ENCODE assay signal across 21 cellular contexts in the genomic region with DNA sequence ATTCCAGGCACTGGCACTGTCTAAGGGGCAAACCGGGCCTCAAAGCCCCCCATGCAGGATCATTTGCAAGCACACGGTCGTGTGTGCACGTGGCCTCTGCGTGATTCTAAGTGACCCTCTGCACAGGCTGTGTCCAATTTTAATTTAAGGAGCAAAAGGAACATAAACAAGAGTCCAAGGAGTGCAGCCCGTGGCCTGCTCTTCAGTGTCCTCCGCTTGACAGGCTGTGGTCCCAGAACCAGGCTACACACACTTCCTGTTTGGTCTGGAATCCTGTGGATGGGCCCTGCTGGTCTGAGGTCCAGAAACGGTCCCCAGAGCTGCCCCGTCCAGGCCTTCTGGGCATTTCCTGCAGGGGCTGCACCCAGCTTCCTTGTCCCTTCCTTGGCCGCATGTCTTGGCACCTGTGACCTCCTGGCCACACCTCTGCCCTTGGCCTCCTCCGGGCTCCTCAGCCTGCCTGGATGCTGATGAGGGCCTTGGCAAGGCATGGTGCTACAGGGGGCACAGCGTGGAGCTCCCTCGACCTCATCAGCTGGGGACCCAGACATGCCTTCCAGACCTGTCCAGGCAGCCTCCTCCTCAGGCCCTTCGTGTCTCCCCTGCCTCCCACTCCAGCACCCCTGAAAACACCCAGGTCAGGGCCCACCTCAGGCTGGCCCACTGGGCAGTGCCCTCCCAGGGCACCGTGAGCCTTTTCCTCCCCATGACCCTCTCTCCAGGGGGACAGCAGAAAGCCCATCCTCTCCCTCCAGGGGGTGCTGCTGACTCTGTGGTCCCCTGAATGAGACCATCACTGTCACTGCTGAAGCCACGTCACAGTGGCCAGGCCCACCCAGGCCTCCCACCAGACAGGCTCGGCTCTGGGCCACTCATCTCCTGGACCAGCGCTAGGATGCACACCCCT.
DNase-seq lines count a peak whose midpoint lies in the region; ATAC-seq and TF ChIP-seq lines count a peak whose summit lies in the region.
"Had no signal": no experiment of that assay in that cellular context is flagged by ENCODE, and none has a peak within 500 bp of the region (broad histone marks: within the 10 kb centered on the region; RNA-seq: fewer than 3 reads in every experiment).

No MANE protein-coding gene starts in this region.

- ATAC-seq in activated CD8-positive, alpha-beta T cell treated with anti-CD3 and anti-CD28 coated beads, Interleukin-2, amount 10 ng/mL, durations not matched to agents 7 days and 5 days = no peak
- no peak for ATAC-seq in activated CD8-positive, alpha-beta T cell treated with anti-CD3 and anti-CD28 coated beads for 36 hours
- ATAC-seq: left colon had no signal

- H3K27me3 ChIP-seq in endodermal cell (ENCODE audit: control insufficient read depth, insufficient read depth, low read length, poor library complexity, severe bottlenecking) (no peaks in the 10 kb centered on the region), esophagus squamous epithelium (peaks cover 0 to 13% (median 0%) of the 10 kb centered on the region in 4 donors)
- H3K27me3 ChIP-seq: ascending aorta had no signal

- H3K27me3 Mint-ChIP-seq in activated CD8-positive, alpha-beta T cell treated with anti-CD3 and anti-CD28 coated beads, Interleukin-2, amount 10 ng/mL, durations not matched to agents 7 days and 5 days (ENCODE audit: low read depth) = no peaks in the 10 kb centered on the region
- H3K27me3 Mint-ChIP-seq in activated CD8-positive, alpha-beta T cell treated with anti-CD3 and anti-CD28 coated beads for 36 hours = peaks cover 4% of the 10 kb centered on the region
- H3K27me3 Mint-ChIP-seq in endodermal cell (ENCODE audit: insufficient read depth) = peaks cover 2% of the 10 kb centered on the region
- peaks cover 9% of the 10 kb centered on the region for H3K27me3 Mint-ChIP-seq in progenitor cell of endocrine pancreas
- H3K27me3 Mint-ChIP-seq in mesothelial cell of epicardium (ENCODE audit: low read depth) = peaks cover 12% of the 10 kb centered on the region
- H3K27me3 Mint-ChIP-seq: activated CD4-positive, alpha-beta T cell treated with anti-CD3 and anti-CD28 coated beads, Interleukin-2, amount 10 ng/mL, durations not matched to agents 7 days and 5 days had no signal

- no peak for TF ChIP-seq POLR2A in esophagus squamous epithelium (IDR thresholded peaks at IDR 0.05)

- intact Hi-C loops in activated CD8-positive, alpha-beta T cell treated with anti-CD3 and anti-CD28 coated beads for 36 hours (cut with micrococcal nuclease) = no loop called here
- intact Hi-C loops in esophagus squamous epithelium (cut with DNase I) = no loop called here

- H3K4me1 ChIP-seq in endodermal cell (ENCODE audit: control insufficient read depth, insufficient read depth, low read length) = no peaks in the 10 kb centered on the region
- no peaks in the 10 kb centered on the region for H3K4me1 ChIP-seq in esophagus squamous epithelium
- H3K4me1 ChIP-seq: ascending aorta had no signal

- H3K9me3 ChIP-seq in endodermal cell (ENCODE audit: control insufficient read depth, low read length) (no peaks in the 10 kb centered on the region), esophagus squamous epithelium (no peaks in the 10 kb centered on the region)
- H3K9me3 ChIP-seq: ascending aorta had no signal

- no peak overlapping the region for H3K4me3 ChIP-seq in endodermal cell (ENCODE audit: low read length)
- H3K4me3 ChIP-seq in esophagus squamous epithelium = no peak overlapping the region
- H3K4me3 ChIP-seq: ascending aorta had no signal

- CTCF ChIA-PET in activated CD8-positive, alpha-beta T cell treated with anti-CD3 and anti-CD28 coated beads, Interleukin-2, amount 10 ng/mL, durations not matched to agents 7 days and 5 days (lab: Charles Lee) = no interaction called here
- CTCF ChIA-PET in activated CD8-positive, alpha-beta T cell treated with anti-CD3 and anti-CD28 coated beads for 36 hours (lab: Charles Lee) = no interaction called here

- peak; percentile 15 for DNase-seq in activated CD8-positive, alpha-beta T cell treated with anti-CD3 and anti-CD28 coated beads, Interleukin-2, amount 10 ng/mL, durations not matched to agents 7 days and 5 days
- no peak for DNase-seq in activated CD8-positive, alpha-beta T cell treated with anti-CD3 and anti-CD28 coated beads for 36 hours
- DNase-seq in GM03348 (ENCODE audit: low spot score) (peak; percentile 33), endodermal cell (no peak), progenitor cell of endocrine pancreas (ENCODE audit: low spot score, unreplicated experiment) (peak; percentile 6), esophagus squamous epithelium (lab: John Stamatoyannopoulos, UW) (no peak), mesothelial cell of epicardium (ENCODE audit: low spot score in 2 of 2, unreplicated experiment in 2 of 2) (no peak)
- no peak for DNase-seq in stimulated activated CD4-positive, alpha-beta T cell treated with anti-CD3 and anti-CD28 coated beads, Interleukin-2, amount 100 ng/mL, for 24 hours
- DNase-seq: activated CD4-positive, alpha-beta T cell treated with anti-CD3 and anti-CD28 coated beads, Interleukin-2, amount 10 ng/mL, durations not matched to agents 7 days and 5 days; activated T-cell treated with anti-CD3 and anti-CD28 coated beads, Interleukin-2, amount 50 U/mL, for 24 hours; CD4-positive, alpha-beta memory T cell; DMS53; effector memory CD4-positive, alpha-beta T cell; left colon; MV-4-11; NCI-H1694 treated with DMSO at 0.1 percent for 48 hours; NCI-H69; SHP77; T-helper 1 cell had no signal

- H3K27ac ChIP-seq in endodermal cell (ENCODE audit: low read depth, low read length) (no peak overlapping the region), esophagus squamous epithelium (no peak overlapping the region)
- H3K27ac ChIP-seq: ascending aorta had no signal

- no peaks in the 10 kb centered on the region for H3K36me3 Mint-ChIP-seq in activated CD8-positive, alpha-beta T cell treated with anti-CD3 and anti-CD28 coated beads, Interleukin-2, amount 10 ng/mL, durations not matched to agents 7 days and 5 days (ENCODE audit: low read depth)
- no peaks in the 10 kb centered on the region for H3K36me3 Mint-ChIP-seq in activated CD8-positive, alpha-beta T cell treated with anti-CD3 and anti-CD28 coated beads for 36 hours (ENCODE audit: low read depth)
- no peaks in the 10 kb centered on the region for H3K36me3 Mint-ChIP-seq in endodermal cell (ENCODE audit: low read depth)
- no peaks in the 10 kb centered on the region for H3K36me3 Mint-ChIP-seq in progenitor cell of endocrine pancreas (ENCODE audit: insufficient read depth)
- no peaks in the 10 kb centered on the region for H3K36me3 Mint-ChIP-seq in mesothelial cell of epicardium
- H3K36me3 Mint-ChIP-seq: activated naive CD4-positive, alpha-beta T cell treated with anti-CD3 and anti-CD28 coated beads, Interleukin-2, amount 50 U/mL, for 24 hours; CD4-positive, alpha-beta memory T cell had no signal

- POLR2A ChIA-PET in activated CD8-positive, alpha-beta T cell treated with anti-CD3 and anti-CD28 coated beads, Interleukin-2, amount 10 ng/mL, durations not matched to agents 7 days and 5 days (lab: Charles Lee) = no interaction called here
- POLR2A ChIA-PET in activated CD8-positive, alpha-beta T cell treated with anti-CD3 and anti-CD28 coated beads for 36 hours (lab: Charles Lee) = no interaction called here

- no peak overlapping the region for H3K9ac ChIP-seq in endodermal cell (ENCODE audit: extremely low read depth, low read length, poor library complexity, severe bottlenecking)

- H3K27ac Mint-ChIP-seq in activated CD8-positive, alpha-beta T cell treated with anti-CD3 and anti-CD28 coated beads, Interleukin-2, amount 10 ng/mL, durations not matched to agents 7 days and 5 days = no peak overlapping the region
- H3K27ac Mint-ChIP-seq in activated CD8-positive, alpha-beta T cell treated with anti-CD3 and anti-CD28 coated beads for 36 hours = no peak overlapping the region
- no peak overlapping the region for H3K27ac Mint-ChIP-seq in endodermal cell
- H3K27ac Mint-ChIP-seq in progenitor cell of endocrine pancreas = no peak overlapping the region
- no peak overlapping the region for H3K27ac Mint-ChIP-seq in mesothelial cell of epicardium
- H3K27ac Mint-ChIP-seq: activated CD4-positive, alpha-beta T cell treated with anti-CD3 and anti-CD28 coated beads, Interleukin-2, amount 10 ng/mL, durations not matched to agents 7 days and 5 days; activated naive CD4-positive, alpha-beta T cell treated with anti-CD3 and anti-CD28 coated beads, Interleukin-2, amount 50 U/mL, for 24 hours; activated T-cell treated with anti-CD3 and anti-CD28 coated beads, Interleukin-2, amount 50 U/mL, for 24 hours had no signal

- H3K4me3 Mint-ChIP-seq in activated CD8-positive, alpha-beta T cell treated with anti-CD3 and anti-CD28 coated beads, Interleukin-2, amount 10 ng/mL, durations not matched to agents 7 days and 5 days = no peak overlapping the region
- no peak overlapping the region for H3K4me3 Mint-ChIP-seq in activated CD8-positive, alpha-beta T cell treated with anti-CD3 and anti-CD28 coated beads for 36 hours
- no peak overlapping the region for H3K4me3 Mint-ChIP-seq in endodermal cell
- H3K4me3 Mint-ChIP-seq in progenitor cell of endocrine pancreas (ENCODE audit: low read depth) = no peak overlapping the region
- H3K4me3 Mint-ChIP-seq in mesothelial cell of epicardium = no peak overlapping the region
- H3K4me3 Mint-ChIP-seq: activated CD4-positive, alpha-beta T cell treated with anti-CD3 and anti-CD28 coated beads, Interleukin-2, amount 10 ng/mL, durations not matched to agents 7 days and 5 days; activated naive CD4-positive, alpha-beta T cell treated with anti-CD3 and anti-CD28 coated beads, Interleukin-2, amount 50 U/mL, for 24 hours; activated T-cell treated with anti-CD3 and anti-CD28 coated beads, Interleukin-2, amount 50 U/mL, for 24 hours; CD4-positive, alpha-beta memory T cell had no signal

- WGBS in endodermal cell (ENCODE audit: insufficient coverage in 1 of 2, insufficient read length in 1 of 2), 2 experiments = 93 to 96% methylated on average over 8 to 18 of the region's 18 CpGs
- 91 to 95% methylated on average over 8 to 10 of the region's 18 CpGs for WGBS in esophagus squamous epithelium, 2 donors

- H3K9me3 Mint-ChIP-seq in activated CD8-positive, alpha-beta T cell treated with anti-CD3 and anti-CD28 coated beads, Interleukin-2, amount 10 ng/mL, durations not matched to agents 7 days and 5 days (ENCODE audit: insufficient read depth) = no peaks in the 10 kb centered on the region
- no peaks in the 10 kb centered on the region for H3K9me3 Mint-ChIP-seq in activated CD8-positive, alpha-beta T cell treated with anti-CD3 and anti-CD28 coated beads for 36 hours
- H3K9me3 Mint-ChIP-seq in endodermal cell = no peaks in the 10 kb centered on the region
- no peaks in the 10 kb centered on the region for H3K9me3 Mint-ChIP-seq in progenitor cell of endocrine pancreas (ENCODE audit: low read depth)
- H3K9me3 Mint-ChIP-seq in mesothelial cell of epicardium = no peaks in the 10 kb centered on the region
- H3K9me3 Mint-ChIP-seq: activated CD4-positive, alpha-beta T cell treated with anti-CD3 and anti-CD28 coated beads, Interleukin-2, amount 10 ng/mL, durations not matched to agents 7 days and 5 days; activated naive CD4-positive, alpha-beta T cell treated with anti-CD3 and anti-CD28 coated beads, Interleukin-2, amount 50 U/mL, for 24 hours; activated T-cell treated with anti-CD3 and anti-CD28 coated beads, Interleukin-2, amount 50 U/mL, for 24 hours; CD4-positive, alpha-beta memory T cell had no signal

- no peaks in the 10 kb centered on the region for H3K4me1 Mint-ChIP-seq in activated CD8-positive, alpha-beta T cell treated with anti-CD3 and anti-CD28 coated beads, Interleukin-2, amount 10 ng/mL, durations not matched to agents 7 days and 5 days (ENCODE audit: low read depth)
- no peaks in the 10 kb centered on the region for H3K4me1 Mint-ChIP-seq in activated CD8-positive, alpha-beta T cell treated with anti-CD3 and anti-CD28 coated beads for 36 hours (ENCODE audit: low read depth)
- peaks cover 2% of the 10 kb centered on the region for H3K4me1 Mint-ChIP-seq in endodermal cell
- H3K4me1 Mint-ChIP-seq in progenitor cell of endocrine pancreas (ENCODE audit: low read depth) = peaks cover 3% of the 10 kb centered on the region
- no peaks in the 10 kb centered on the region for H3K4me1 Mint-ChIP-seq in mesothelial cell of epicardium
- H3K4me1 Mint-ChIP-seq: activated CD4-positive, alpha-beta T cell treated with anti-CD3 and anti-CD28 coated beads, Interleukin-2, amount 10 ng/mL, durations not matched to agents 7 days and 5 days; activated naive CD4-positive, alpha-beta T cell treated with anti-CD3 and anti-CD28 coated beads, Interleukin-2, amount 50 U/mL, for 24 hours; CD4-positive, alpha-beta memory T cell had no signal

- TF ChIP-seq CTCF in activated CD8-positive, alpha-beta T cell treated with anti-CD3 and anti-CD28 coated beads for 36 hours (IDR thresholded peaks at IDR 0.05) = no peak
- TF ChIP-seq CTCF in endodermal cell (conservative IDR thresholded peaks at IDR 0.05) (peak; percentile 24), progenitor cell of endocrine pancreas (IDR thresholded peaks at IDR 0.05; ENCODE audit: unreplicated experiment) (no peak), esophagus squamous epithelium (IDR thresholded peaks at IDR 0.05) (no peak), mesothelial cell of epicardium (IDR thresholded peaks at IDR 0.05; ENCODE audit: unreplicated experiment) (no peak)

- H3K36me3 ChIP-seq in endodermal cell (ENCODE audit: control insufficient read depth, insufficient read depth, low read length) (no peaks in the 10 kb centered on the region), esophagus squamous epithelium (no peaks in the 10 kb centered on the region)
- H3K36me3 ChIP-seq: ascending aorta had no signal

Comparison
In these comparisons a context has a peak if more than half of its experiments do, and no peak if none do; other contexts are left out.
1. DNase-seq: peak in activated CD8-positive, alpha-beta T cell treated with anti-CD3 and anti-CD28 coated beads, Interleukin-2, amount 10 ng/mL, durations not matched to agents 7 days and 5 days (single experiment), GM03348 (single experiment) and progenitor cell of endocrine pancreas (single experiment); none in activated CD8-positive, alpha-beta T cell treated with anti-CD3 and anti-CD28 coated beads for 36 hours (single experiment), endodermal cell (single experiment), esophagus squamous epithelium (single experiment), stimulated activated CD4-positive, alpha-beta T cell treated with anti-CD3 and anti-CD28 coated beads, Interleukin-2, amount 100 ng/mL, for 24 hours (0 of 2) and mesothelial cell of epicardium (0 of 2).